ENCODE assay signal across 9 cellular contexts in the genomic region with DNA sequence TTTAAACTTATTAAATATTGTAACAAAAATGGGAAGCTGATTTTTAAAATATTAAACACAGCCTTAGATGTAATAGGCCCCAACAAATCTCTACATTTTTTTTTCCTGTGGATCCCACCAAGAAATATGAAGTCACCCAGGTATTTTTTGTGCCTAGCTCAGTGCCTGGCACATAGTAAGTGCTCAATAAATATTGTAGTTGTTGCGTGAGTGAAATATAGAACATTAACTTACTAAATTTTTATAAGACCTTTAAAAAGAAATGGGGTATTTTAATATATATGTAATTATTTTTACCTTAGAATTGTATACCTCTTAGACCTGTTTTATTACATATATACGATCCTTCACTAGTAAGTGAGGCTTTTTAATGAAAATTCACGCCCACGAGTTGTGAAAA. TPM values are rescaled to one million over a fixed set of nuclear protein-coding genes. Genes with fewer than 3 reads are reported as not detected.
DNase-seq lines count a peak whose midpoint lies in the region; ATAC-seq, FAIRE-seq and TF ChIP-seq lines count a peak whose summit lies in the region.
"Had no signal": no experiment of that assay in that cellular context is flagged by ENCODE, and none has a peak within 500 bp of the region (broad histone marks: within the 10 kb centered on the region; RNA-seq: fewer than 3 reads in every experiment).

No MANE protein-coding gene starts in this region.

- CTCF ChIA-PET in A549 (lab: Yijun Ruan, JAX): interaction anchor here (1.1 kb wide), 1 partner anchor 416 kb away, joined by 4 read pairs; no protein-coding TSS in a partner anchor

- DNase-seq in A549 (ENCODE audit: low read depth in 1 of 2, low spot score in 1 of 2) (no peak), LNCaP clone FGC (ENCODE audit: low read depth) (no peak), endodermal cell (no peak), SIG-M5 (lab: John Stamatoyannopoulos, UW) (no peak), NCI-H146 (lab: John Stamatoyannopoulos, UW) (no peak), NCI-H2171 (lab: John Stamatoyannopoulos, UW) (no peak), head of caudate nucleus (no peak)

- POLR2A ChIA-PET in A549 (lab: Yijun Ruan, JAX): no interaction called here

- no peaks in the 10 kb centered on the region for H3K4me1 ChIP-seq in A549
- no peaks in the 10 kb centered on the region for H3K4me1 ChIP-seq in endodermal cell (ENCODE audit: control insufficient read depth, insufficient read depth, low read length)
- no peaks in the 10 kb centered on the region for H3K4me1 ChIP-seq in mucosa of stomach (ENCODE audit: control insufficient read depth, insufficient read depth, low read length)

- no peaks in the 10 kb centered on the region for H3K4me1 Mint-ChIP-seq in endodermal cell

- peaks cover 31% of the 10 kb centered on the region for H3K27me3 Mint-ChIP-seq in endodermal cell (ENCODE audit: insufficient read depth)

- H3K27me3 ChIP-seq in endodermal cell (ENCODE audit: control insufficient read depth, insufficient read depth, low read length, poor library complexity, severe bottlenecking) (peaks cover 26% of the 10 kb centered on the region), mucosa of stomach (ENCODE audit: control insufficient read depth, insufficient read depth, low read length) (no peaks in the 10 kb centered on the region)

- TF ChIP-seq CTCF in A549 (IDR thresholded peaks at IDR 0.05) (no peak), LNCaP clone FGC (IDR thresholded peaks at IDR 0.05; ENCODE audit: control insufficient read depth, extremely low read depth, insufficient read depth) (no peak), endodermal cell (conservative IDR thresholded peaks at IDR 0.05) (no peak)

- peaks cover 24% of the 10 kb centered on the region for H3K36me3 Mint-ChIP-seq in endodermal cell (ENCODE audit: low read depth)

- H3K4me2 ChIP-seq in A549: peak overlapping the region; percentile 82

- peaks cover 3% of the 10 kb centered on the region for H3K36me3 ChIP-seq in endodermal cell (ENCODE audit: control insufficient read depth, insufficient read depth, low read length)
- no peaks in the 10 kb centered on the region for H3K36me3 ChIP-seq in mucosa of stomach (ENCODE audit: control insufficient read depth, insufficient read depth, low read length)

- H3K4me3 ChIP-seq in A549 (peak overlapping the region; percentile 59), LNCaP clone FGC (ENCODE audit: low read depth, low read length) (peak overlapping the region; percentile 70), endodermal cell (ENCODE audit: low read length) (peak overlapping the region; percentile 80), mucosa of stomach (ENCODE audit: low read length) (no peak overlapping the region)

- H3K27ac Mint-ChIP-seq in endodermal cell: peak overlapping the region; percentile 78
- H3K27ac Mint-ChIP-seq: T-helper 2 cell treated with Interferon-gamma antibody and Interleukin-4, amounts not matched to agents 5 μg/mL and 100 μg/mL, for 36 hours had no signal

- TF ChIP-seq POLR2A in A549 (IDR thresholded peaks at IDR 0.05; ENCODE audit: low read length): no peak

- no peak overlapping the region for H3K9ac ChIP-seq in endodermal cell (ENCODE audit: extremely low read depth, low read length, poor library complexity, severe bottlenecking)
- H3K9ac ChIP-seq in mucosa of stomach (ENCODE audit: low read length): peak overlapping the region; percentile 51

- FAIRE-seq in A549 (lab: Jason Lieb, UNC): no peak

- H3K9me3 ChIP-seq in A549 (peaks cover 26% of the 10 kb centered on the region), endodermal cell (ENCODE audit: control insufficient read depth, low read length) (peaks cover 27% of the 10 kb centered on the region), mucosa of stomach (ENCODE audit: control insufficient read depth, low read length) (peaks cover 4% of the 10 kb centered on the region)

- 66% methylated on average over 4 of the region's 4 CpGs for WGBS in A549 (ENCODE audit: missing lambda C conversion rate)
- 82 to 87% methylated on average over 2 to 3 of the region's 4 CpGs for WGBS in endodermal cell (ENCODE audit: insufficient coverage in 1 of 2, insufficient read length in 1 of 2), 2 experiments

- peak overlapping the region; percentile 69 for H3K4me3 Mint-ChIP-seq in endodermal cell

- H3K27ac ChIP-seq in A549 (peak overlapping the region; percentile 79 to 98; a peak in 5 of 6 replicates), endodermal cell (ENCODE audit: low read depth, low read length) (no peak overlapping the region)

- no peak for TF ChIP-seq EP300 in A549 (IDR thresholded peaks at IDR 0.05)

- intact Hi-C loops in head of caudate nucleus (cut with DNase I): no loop called here

- H3K9me3 Mint-ChIP-seq in endodermal cell: peaks cover 33% of the 10 kb centered on the region

- no peak for ATAC-seq in A549

- no peak for TF ChIP-seq RAD21 in A549 (conservative IDR thresholded peaks at IDR 0.05 in 1 of 2, IDR thresholded peaks at IDR 0.05 in 1 of 2)

TF ChIP-seq in A549, 52 proteins besides CTCF, POLR2A, EP300 and RAD21:
- TF ChIP-seq, protein P1, sequence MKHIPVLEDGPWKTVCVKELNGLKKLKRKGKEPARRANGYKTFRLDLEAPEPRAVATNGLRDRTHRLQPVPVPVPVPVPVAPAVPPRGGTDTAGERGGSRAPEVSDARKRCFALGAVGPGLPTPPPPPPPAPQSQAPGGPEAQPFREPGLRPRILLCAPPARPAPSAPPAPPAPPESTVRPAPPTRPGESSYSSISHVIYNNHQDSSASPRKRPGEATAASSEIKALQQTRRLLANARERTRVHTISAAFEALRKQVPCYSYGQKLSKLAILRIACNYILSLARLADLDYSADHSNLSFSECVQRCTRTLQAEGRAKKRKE (CRISPR knock-in tag; IDR thresholded peaks at IDR 0.05; ENCODE audit: low read depth): no peak
- TF ChIP-seq, protein P2, sequence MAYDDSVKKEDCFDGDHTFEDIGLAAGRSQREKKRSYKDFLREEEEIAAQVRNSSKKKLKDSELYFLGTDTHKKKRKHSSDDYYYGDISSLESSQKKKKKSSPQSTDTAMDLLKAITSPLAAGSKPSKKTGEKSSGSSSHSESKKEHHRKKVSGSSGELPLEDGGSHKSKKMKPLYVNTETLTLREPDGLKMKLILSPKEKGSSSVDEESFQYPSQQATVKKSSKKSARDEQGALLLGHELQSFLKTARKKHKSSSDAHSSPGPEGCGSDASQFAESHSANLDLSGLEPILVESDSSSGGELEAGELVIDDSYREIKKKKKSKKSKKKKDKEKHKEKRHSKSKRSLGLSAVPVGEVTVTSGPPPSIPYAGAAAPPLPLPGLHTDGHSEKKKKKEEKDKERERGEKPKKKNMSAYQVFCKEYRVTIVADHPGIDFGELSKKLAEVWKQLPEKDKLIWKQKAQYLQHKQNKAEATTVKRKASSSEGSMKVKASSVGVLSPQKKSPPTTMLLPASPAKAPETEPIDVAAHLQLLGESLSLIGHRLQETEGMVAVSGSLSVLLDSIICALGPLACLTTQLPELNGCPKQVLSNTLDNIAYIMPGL (CRISPR knock-in tag; IDR thresholded peaks at IDR 0.05; ENCODE audit: borderline replicate concordance): no peak
- TF ChIP-seq ESRRA (IDR thresholded peaks at IDR 0.05; ENCODE audit: borderline replicate concordance, low read length) (no peak), KDM1A (IDR thresholded peaks at IDR 0.05; ENCODE audit: low read depth) (no peak), MAFK (IDR thresholded peaks at IDR 0.05; ENCODE audit: partially characterized antibody) (no peak), NR3C1 (IDR thresholded peaks at IDR 0.05) (no peak), GATA3 (IDR thresholded peaks at IDR 0.05; ENCODE audit: borderline replicate concordance) (no peak), TFCP2L1 (CRISPR knock-in tag; IDR thresholded peaks at IDR 0.05) (no peak)
- TF ChIP-seq, protein P3, sequence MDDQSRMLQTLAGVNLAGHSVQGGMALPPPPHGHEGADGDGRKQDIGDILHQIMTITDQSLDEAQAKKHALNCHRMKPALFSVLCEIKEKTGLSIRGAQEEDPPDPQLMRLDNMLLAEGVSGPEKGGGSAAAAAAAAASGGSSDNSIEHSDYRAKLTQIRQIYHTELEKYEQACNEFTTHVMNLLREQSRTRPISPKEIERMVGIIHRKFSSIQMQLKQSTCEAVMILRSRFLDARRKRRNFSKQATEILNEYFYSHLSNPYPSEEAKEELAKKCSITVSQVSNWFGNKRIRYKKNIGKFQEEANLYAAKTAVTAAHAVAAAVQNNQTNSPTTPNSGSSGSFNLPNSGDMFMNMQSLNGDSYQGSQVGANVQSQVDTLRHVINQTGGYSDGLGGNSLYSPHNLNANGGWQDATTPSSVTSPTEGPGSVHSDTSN (IDR thresholded peaks at IDR 0.05): no peak

RNA-seq across cellular contexts. Expression of a gene that starts 0.6 kb away (rescaled TPM):
- 22.1 and 35.8 TPM in 2 replicates for polyA plus RNA-seq in A549 (2011; rRNA removed)
- 6.9 and 7.4 TPM in 2 replicates for polyA plus RNA-seq in A549 (2012; cell fraction: cytosol; rRNA removed)
- polyA plus RNA-seq in A549 (2012; cell fraction: nucleus; rRNA removed): 3.4 and 7.2 TPM in 2 replicates
- 15.9 to 17.6 TPM (median 16.1 TPM) in 3 replicates for polyA plus RNA-seq in A549 (2017; fragmentation: RNase III; extraction: RNeasy Plus Mini Kit Qiagen cat#74134 plus additional on column Dnase treatment)
- polyA minus RNA-seq in A549 (2011; rRNA and poly(A)+ RNA removed): 11.0 and 13.1 TPM in 2 replicates
- 10 to 100 TPM; 36.6 to 41.6 TPM for total RNA-seq in endodermal cell
- polyA plus RNA-seq in endodermal cell (2013, experiment 1 of 2): 40.1 TPM
- polyA plus RNA-seq in endodermal cell (2013, experiment 2 of 2): 44.8 TPM
